8 cellular contexts compared by ENCODE assay signal in the genomic region with DNA sequence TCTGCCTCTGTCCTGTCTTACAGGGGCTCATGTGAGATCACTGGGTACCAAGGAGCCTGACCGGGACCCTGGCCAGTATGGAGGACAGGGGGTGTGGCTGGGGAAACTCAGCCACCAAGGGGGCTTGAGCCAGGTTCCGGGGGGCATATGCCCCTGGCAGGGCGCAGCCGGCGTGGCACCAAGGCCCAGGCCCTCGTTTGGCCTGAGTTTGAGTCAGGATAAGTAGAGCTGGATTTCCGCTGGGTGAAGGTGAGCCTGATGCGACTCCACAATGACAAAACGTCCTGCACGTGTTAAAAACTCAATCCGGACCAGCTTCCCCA. TPM values are rescaled to one million over a fixed set of nuclear protein-coding genes. Genes with fewer than 3 reads are reported as not detected.
DNase-seq lines count a peak whose midpoint lies in the region; ATAC-seq and TF ChIP-seq lines count a peak whose summit lies in the region.

No MANE protein-coding gene starts in this region.

- intact Hi-C loops in CD8-positive, alpha-beta T cell (cut with DNase I, micrococcal nuclease), result loop anchor here (1.0 to 10.0 kb wide), 14 partner anchors 14 to 1112 kb away; partner anchors contain the start of genes GPRIN1 (in 2 of the 2), CLTB (in 1 of the 2), EIF4E1B (in 1 of the 2) and FAF2 (in 1 of the 2)
- intact Hi-C loops in transverse colon (cut with DNase I; ENCODE audit: low total_unique reads), result no loop called here

- H3K4me1 ChIP-seq in CD8-positive, alpha-beta T cell (ENCODE audit: insufficient read depth, low read length), result peaks cover 45% of the 10 kb centered on the region
- H3K4me1 ChIP-seq in transverse colon, result peaks cover 9 to 20% (median 17%) of the 10 kb centered on the region in 4 donors

- no peak for DNase-seq in CD8-positive, alpha-beta T cell
- no peak for DNase-seq in HFF-Myc (ENCODE audit: extremely low read depth, low read depth)
- no peak for DNase-seq in activated CD4-positive, alpha-beta memory T cell treated with anti-CD3 and anti-CD28 coated beads, Interleukin-2, amount 10 ng/mL, durations not matched to agents 7 days and 5 days
- no peak for DNase-seq in kidney epithelial cell (ENCODE audit: low read depth)
- DNase-seq in transverse colon, result no peak
- DNase-seq in SKM-1 (lab: John Stamatoyannopoulos, UW; ENCODE audit: unreplicated experiment), result no peak
- no peak for DNase-seq in DMS114 treated with DMSO at 0.1 percent for 48 hours (lab: John Stamatoyannopoulos, UW; ENCODE audit: unreplicated experiment)
- DNase-seq in iPS-NIHi7 (ENCODE audit: extremely low spot score), result no peak

- peak overlapping the region; percentile 89 for H3K4me3 Mint-ChIP-seq in CD8-positive, alpha-beta T cell
- peak overlapping the region; percentile 83 for H3K4me3 Mint-ChIP-seq in activated CD4-positive, alpha-beta memory T cell treated with anti-CD3 and anti-CD28 coated beads, Interleukin-2, amount 10 ng/mL, durations not matched to agents 7 days and 5 days

- H3K27me3 Mint-ChIP-seq in CD8-positive, alpha-beta T cell (ENCODE audit: low read depth), result no peaks in the 10 kb centered on the region
- no peaks in the 10 kb centered on the region for H3K27me3 Mint-ChIP-seq in activated CD4-positive, alpha-beta memory T cell treated with anti-CD3 and anti-CD28 coated beads, Interleukin-2, amount 10 ng/mL, durations not matched to agents 7 days and 5 days

- TF ChIP-seq CTCF in CD8-positive, alpha-beta T cell (IDR thresholded peaks at IDR 0.05), result no peak
- TF ChIP-seq CTCF in HFF-Myc (IDR thresholded peaks at IDR 0.05; ENCODE audit: low read depth, low read length, missing control alignments) (no peak), kidney epithelial cell (IDR thresholded peaks at IDR 0.05; ENCODE audit: insufficient read depth, low read length, poor library complexity, severe bottlenecking) (no peak), transverse colon (IDR thresholded peaks at IDR 0.05) (no peak)

- POLR2A ChIA-PET in CD8-positive, alpha-beta T cell (lab: Charles Lee), result interaction anchor here (0.8 to 3.0 kb wide), 9 partner anchors 13 to 285 kb away, joined by 3 to 21 read pairs (median 4); partner anchors contain the start of gene KIAA1191
- POLR2A ChIA-PET in activated CD4-positive, alpha-beta memory T cell treated with anti-CD3 and anti-CD28 coated beads, Interleukin-2, amount 10 ng/mL, durations not matched to agents 7 days and 5 days (lab: Charles Lee), result interaction anchor here (0.5 to 2.7 kb wide), 16 partner anchors 9 to 230 kb away, joined by 3 to 14 read pairs (median 6); partner anchors contain the start of genes CLTB, FAF2, RNF44 and SNCB

- H3K27me3 ChIP-seq in CD8-positive, alpha-beta T cell (ENCODE audit: insufficient read depth, low read length), result no peaks in the 10 kb centered on the region
- no peaks in the 10 kb centered on the region for H3K27me3 ChIP-seq in kidney epithelial cell (ENCODE audit: control insufficient read depth, insufficient read depth, low read length)
- H3K27me3 ChIP-seq in transverse colon, result no peaks in the 10 kb centered on the region

- H3K27ac ChIP-seq in CD8-positive, alpha-beta T cell (ENCODE audit: low read depth, low read length), result peak overlapping the region; percentile 45
- H3K27ac ChIP-seq in transverse colon, result peak overlapping the region; percentile 54 to 89 (median 80)

- H3K36me3 Mint-ChIP-seq in CD8-positive, alpha-beta T cell, result no peaks in the 10 kb centered on the region
- H3K36me3 Mint-ChIP-seq in activated CD4-positive, alpha-beta memory T cell treated with anti-CD3 and anti-CD28 coated beads, Interleukin-2, amount 10 ng/mL, durations not matched to agents 7 days and 5 days (ENCODE audit: low read depth), result no peaks in the 10 kb centered on the region

- in situ Hi-C loops in transverse colon (cut with MboI; ENCODE audit: low pct_ligation_motif_present in 1 of 4, low pct_unique_long_range_greater_than_20kb in 1 of 4, low sequenced_read_pairs in 3 of 4), result no loop called here

- CTCF ChIA-PET in CD8-positive, alpha-beta T cell (lab: Charles Lee), result interaction anchor here (0.6 to 4.9 kb wide), 3 partner anchors 13 to 280 kb away, joined by 4 to 72 read pairs (median 5); partner anchors contain the start of genes EIF4E1B and SNCB
- CTCF ChIA-PET in activated CD4-positive, alpha-beta memory T cell treated with anti-CD3 and anti-CD28 coated beads, Interleukin-2, amount 10 ng/mL, durations not matched to agents 7 days and 5 days (lab: Charles Lee), result interaction anchor here (1.1 to 3.9 kb wide), 3 partner anchors 12 to 103 kb away, joined by 3 to 81 read pairs (median 5); no protein-coding TSS in a partner anchor

- TF ChIP-seq EP300 in transverse colon (IDR thresholded peaks at IDR 0.05; ENCODE audit: low read depth), result no peak

- WGBS in transverse colon (ENCODE audit: low coverage in 1 of 2), 2 donors, result 14% methylated on average over 11 of the region's 11 CpGs; no CpG with 5 or more reads in 1 of the 2 donors

- peak overlapping the region; percentile 90 for H3K27ac Mint-ChIP-seq in CD8-positive, alpha-beta T cell
- peak overlapping the region; percentile 74 for H3K27ac Mint-ChIP-seq in activated CD4-positive, alpha-beta memory T cell treated with anti-CD3 and anti-CD28 coated beads, Interleukin-2, amount 10 ng/mL, durations not matched to agents 7 days and 5 days

- H3K4me3 ChIP-seq in CD8-positive, alpha-beta T cell (ENCODE audit: low read depth, low read length), result peak overlapping the region; percentile 66
- H3K4me3 ChIP-seq in HFF-Myc (replicated peaks; ENCODE audit: low read depth, low read length) (peak overlapping the region; percentile 36), kidney epithelial cell (ENCODE audit: low read depth, low read length) (peak overlapping the region; percentile 34), transverse colon (peak overlapping the region; percentile 18 to 83 (median 40))

- H3K36me3 ChIP-seq in CD8-positive, alpha-beta T cell (ENCODE audit: insufficient read depth, low read length), result no peaks in the 10 kb centered on the region
- H3K36me3 ChIP-seq in kidney epithelial cell (ENCODE audit: control insufficient read depth, insufficient read depth, low read length) (no peaks in the 10 kb centered on the region), transverse colon (no peaks in the 10 kb centered on the region)

- no peaks in the 10 kb centered on the region for H3K9me3 Mint-ChIP-seq in CD8-positive, alpha-beta T cell
- no peaks in the 10 kb centered on the region for H3K9me3 Mint-ChIP-seq in activated CD4-positive, alpha-beta memory T cell treated with anti-CD3 and anti-CD28 coated beads, Interleukin-2, amount 10 ng/mL, durations not matched to agents 7 days and 5 days

- TF ChIP-seq POLR2A in transverse colon (IDR thresholded peaks at IDR 0.05), result no peak

- ATAC-seq in CD8-positive, alpha-beta T cell, result peak; percentile 1

- peaks cover 48% of the 10 kb centered on the region for H3K4me1 Mint-ChIP-seq in CD8-positive, alpha-beta T cell (ENCODE audit: low read depth)
- H3K4me1 Mint-ChIP-seq in activated CD4-positive, alpha-beta memory T cell treated with anti-CD3 and anti-CD28 coated beads, Interleukin-2, amount 10 ng/mL, durations not matched to agents 7 days and 5 days, result peaks cover 48% of the 10 kb centered on the region

- H3K9me3 ChIP-seq in CD8-positive, alpha-beta T cell (ENCODE audit: low read length), result no peaks in the 10 kb centered on the region
- H3K9me3 ChIP-seq in transverse colon, result no peaks in the 10 kb centered on the region

RNA-seq across cellular contexts. Expression of gene TSPAN17, which starts 0.6 kb away (rescaled TPM):
- 1 to 10 TPM; 9.5 to 9.8 TPM for total RNA-seq in CD8-positive, alpha-beta T cell
- 10 to 100 TPM; 33.3 to 33.4 TPM for total RNA-seq in activated CD4-positive, alpha-beta memory T cell treated with anti-CD3 and anti-CD28 coated beads, Interleukin-2, amount 10 ng/mL, durations not matched to agents 7 days and 5 days
- total RNA-seq in kidney epithelial cell (53.9 and 65.4 TPM in 2 replicates), transverse colon (100 to 1,000 TPM in 1 of 4 donors, 10 to 100 TPM in 3; 27.2 to 227 (median 36.1) TPM)

RNA-seq across cellular contexts. Expression of gene EIF4E1B, which starts 16.2 kb away (rescaled TPM):
- not detected for total RNA-seq in CD8-positive, alpha-beta T cell
- not detected for total RNA-seq in activated CD4-positive, alpha-beta memory T cell treated with anti-CD3 and anti-CD28 coated beads, Interleukin-2, amount 10 ng/mL, durations not matched to agents 7 days and 5 days
- total RNA-seq in kidney epithelial cell (not detected in 2 replicates), transverse colon (not detected)

RNA-seq across cellular contexts. Expression of gene SNCB, which starts 16.3 kb away (rescaled TPM):
- total RNA-seq in CD8-positive, alpha-beta T cell, result not detected
- not detected for total RNA-seq in activated CD4-positive, alpha-beta memory T cell treated with anti-CD3 and anti-CD28 coated beads, Interleukin-2, amount 10 ng/mL, durations not matched to agents 7 days and 5 days
- not detected in 2 replicates for total RNA-seq in kidney epithelial cell
- total RNA-seq in transverse colon, result not detected

RNA-seq across cellular contexts. Expression of gene GPRIN1, which starts 36.7 kb away (rescaled TPM):
- total RNA-seq in CD8-positive, alpha-beta T cell, result under 1 TPM; 0.14 to 0.16 TPM
- 1 to 10 TPM; 3.7 to 4.2 TPM for total RNA-seq in activated CD4-positive, alpha-beta memory T cell treated with anti-CD3 and anti-CD28 coated beads, Interleukin-2, amount 10 ng/mL, durations not matched to agents 7 days and 5 days
- total RNA-seq in kidney epithelial cell (17.3 and 19.9 TPM in 2 replicates), transverse colon (1 to 10 TPM; 1.6 to 9.7 (median 3.6) TPM)
